ENCODE assay signal across 1 cellular context in the genomic region with DNA sequence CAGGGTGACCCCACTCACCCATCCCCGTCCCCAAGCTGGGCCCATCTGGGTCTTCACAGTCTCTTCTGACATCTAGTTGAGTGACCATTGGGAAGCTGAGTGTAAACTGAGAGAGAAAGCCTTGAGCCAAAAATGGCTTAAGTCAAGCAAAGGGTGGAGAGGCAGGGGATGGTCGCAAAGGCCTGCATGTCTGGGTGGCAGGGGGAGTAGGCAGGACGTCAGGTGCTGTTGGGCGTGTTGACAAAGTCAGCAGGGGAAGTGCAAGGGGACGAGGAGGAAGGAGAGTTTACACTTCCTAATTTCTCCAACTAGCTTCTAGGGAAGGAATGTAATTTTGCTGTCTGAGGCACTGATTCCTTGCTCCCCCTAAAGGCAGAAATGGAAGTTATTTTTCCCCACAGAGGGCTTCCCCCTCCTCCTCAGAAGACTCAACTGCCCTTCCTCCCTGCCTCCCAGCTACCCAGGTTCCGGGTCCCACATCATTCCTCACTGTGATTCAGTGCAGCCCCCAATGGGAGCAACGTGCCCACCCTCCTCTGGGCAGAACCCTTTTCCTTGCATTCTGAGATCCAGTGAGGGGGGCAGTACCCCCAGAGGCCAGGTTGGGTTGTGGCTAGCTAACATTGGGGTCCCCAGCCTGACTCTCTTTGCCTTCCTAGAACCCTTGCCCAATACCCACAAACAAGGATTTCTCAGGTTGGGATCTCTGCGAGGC.
TF ChIP-seq lines count a peak whose summit lies in the region.

No MANE protein-coding gene starts in this region.

TF ChIP-seq in HCT116, 20 proteins besides CTCF, POLR2A, EP300 and RAD21:
- TF ChIP-seq MAX (IDR thresholded peaks at IDR 0.05): no peak
- no peak for TF ChIP-seq TCF7L2 (IDR thresholded peaks at IDR 0.05; ENCODE audit: borderline replicate concordance, extremely low read depth, insufficient read depth, insufficient read length)
